Comparison of ENCODE assay signal across 22 cellular contexts in the genomic region with DNA sequence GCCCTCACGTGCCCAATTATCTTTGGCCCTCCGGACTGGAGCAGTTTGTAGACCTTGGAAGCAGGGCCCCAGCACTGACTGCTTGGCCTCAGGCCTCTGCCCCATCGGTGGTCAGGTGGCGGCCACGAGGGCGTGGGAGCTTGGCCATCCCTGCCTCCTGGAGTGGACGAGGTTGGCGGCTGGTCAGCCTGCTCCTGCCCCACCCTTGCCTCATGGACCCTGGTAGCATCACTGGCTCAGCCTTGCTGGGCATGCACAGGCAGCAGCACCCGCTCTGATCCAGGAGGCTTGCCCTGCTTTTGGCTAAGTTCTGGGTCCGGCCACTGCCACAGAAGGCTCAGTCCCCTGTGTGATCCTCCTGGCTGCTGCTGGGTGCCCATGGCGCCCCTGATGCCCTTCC. TPM values are rescaled to one million over a fixed set of nuclear protein-coding genes. Genes with fewer than 3 reads are reported as not detected.
DNase-seq lines count a peak whose midpoint lies in the region; ATAC-seq, FAIRE-seq and TF ChIP-seq lines count a peak whose summit lies in the region.
"Had no signal": no experiment of that assay in that cellular context is flagged by ENCODE, and none has a peak within 500 bp of the region (broad histone marks: within the 10 kb centered on the region; RNA-seq: fewer than 3 reads in every experiment).

No MANE protein-coding gene starts in this region.

- H3K4me2 ChIP-seq in neuronal stem cell (ENCODE audit: insufficient read depth, low read length, poor library complexity, severe bottlenecking), result no peak overlapping the region
- H3K4me2 ChIP-seq: GM23338 had no signal

- H2BK15ac ChIP-seq in neuronal stem cell (ENCODE audit: low read length), result peak overlapping the region; percentile 75

- intact Hi-C loops in kidney (cut with DNase I) (no loop called here), spleen (cut with DNase I; ENCODE audit: low total_unique reads) (no loop called here)

- peak overlapping the region; percentile 53 for H2BK5ac ChIP-seq in neuronal stem cell (ENCODE audit: low read length)

- DNase-seq in kidney (peak; percentile 57), neuronal stem cell (ENCODE audit: low spot score) (no peak), spleen (peak; percentile 68), NCI-H146 (lab: John Stamatoyannopoulos, UW) (no peak)
- DNase-seq in stimulated activated CD4-positive, alpha-beta T cell treated with anti-CD3 and anti-CD28 coated beads, Interleukin-4, amount 100 ng/mL, for 1 hour, result no peak
- DNase-seq: C1 segment of cervical spinal cord; Calu3; CD4-positive, alpha-beta memory T cell; COR-L47; DMS53; DMS79 treated with DMSO at 0.1 percent for 48 hours; GF-D8; HFFc6 had no signal

- ATAC-seq in GM19351 (IDR thresholded peaks at IDR 0.05; ENCODE audit: unreplicated experiment), result no peak
- ATAC-seq: GM23338 had no signal

- H3K23ac ChIP-seq in neuronal stem cell (ENCODE audit: low read depth, low read length, poor library complexity), result peak overlapping the region; percentile 73

- no CpG with 5 or more reads among the region's 11 CpGs for WGBS in neuronal stem cell (ENCODE audit: extremely low coverage in 2 of 2, insufficient read length in 2 of 2, insufficient replicate concordance in 1 of 2), 2 donors
- 92 to 97% (median 93%) methylated on average over 6 to 11 of the region's 11 CpGs for WGBS in spleen, 5 donors

- no peak overlapping the region for H2BK120ac ChIP-seq in neuronal stem cell (ENCODE audit: low read depth, low read length)

- no peak overlapping the region for H4K91ac ChIP-seq in neuronal stem cell (ENCODE audit: low read depth, low read length, poor library complexity)

- H3K27me3 ChIP-seq in neuronal stem cell (ENCODE audit: control insufficient read depth in 3 of 3, insufficient read depth in 3 of 3, low read depth in 1 of 3, low read length in 3 of 3) (peaks cover 0 to 48% (median 0%) of the 10 kb centered on the region in 3 experiments), spleen (replicated peaks in 1 of 7) (peaks cover 0 to 64% (median 0%) of the 10 kb centered on the region in 7 donors)

- H3K9me3 ChIP-seq in kidney (ENCODE audit: control insufficient read depth in 1 of 2, low read length in 2 of 2), result no peaks in the 10 kb centered on the region
- H3K9me3 ChIP-seq in neuronal stem cell (replicated peaks in 1 of 2; ENCODE audit: control insufficient read depth in 2 of 2, insufficient read depth in 1 of 2, low read depth in 1 of 2, low read length in 2 of 2), result no peaks in the 10 kb centered on the region
- H3K9me3 ChIP-seq in spleen, result no peaks in the 10 kb centered on the region
- H3K9me3 ChIP-seq: HAP-1 had no signal

- peak overlapping the region; percentile 46 for H2AK5ac ChIP-seq in neuronal stem cell (ENCODE audit: low read depth, low read length)

- peak overlapping the region; percentile 99 for H3K14ac ChIP-seq in neuronal stem cell (ENCODE audit: low read length)

- H2BK12ac ChIP-seq in neuronal stem cell (ENCODE audit: low read length), result peak overlapping the region; percentile 22

- no peak for TF ChIP-seq POLR2A in spleen (IDR thresholded peaks at IDR 0.05)

- no peak overlapping the region for H3K4ac ChIP-seq in neuronal stem cell (ENCODE audit: low read length)

- TF ChIP-seq CTCF in kidney (IDR thresholded peaks at IDR 0.05; ENCODE audit: borderline replicate concordance, extremely low read depth, insufficient read depth) (no peak), spleen (IDR thresholded peaks at IDR 0.05 in 8 of 11, conservative IDR thresholded peaks at IDR 0.05 in 3 of 11) (no peak)

- H4K8ac ChIP-seq in neuronal stem cell (ENCODE audit: low read depth, low read length), result no peak overlapping the region

- H2AFZ ChIP-seq in neuronal stem cell (ENCODE audit: low read length), result no peak overlapping the region
- H2AFZ ChIP-seq: GM23338 had no signal

- H3K79me1 ChIP-seq in neuronal stem cell (ENCODE audit: low read depth, low read length), result no peaks in the 10 kb centered on the region

- H3K4me1 ChIP-seq in kidney (ENCODE audit: control insufficient read depth in 1 of 2, insufficient read depth in 1 of 2, low read depth in 1 of 2, low read length in 2 of 2) (no peaks in the 10 kb centered on the region), neuronal stem cell (ENCODE audit: control insufficient read depth in 2 of 2, insufficient read depth in 1 of 2, low read depth in 1 of 2, low read length in 2 of 2) (peaks cover 0 to 6% of the 10 kb centered on the region in 2 donors), spleen (no peaks in the 10 kb centered on the region)
- H3K4me1 ChIP-seq: HAP-1 had no signal

- H3K9ac ChIP-seq in kidney (ENCODE audit: low read length in 2 of 2) (no peak overlapping the region), neuronal stem cell (ENCODE audit: low read depth, low read length, poor library complexity) (no peak overlapping the region)

- no peaks in the 10 kb centered on the region for H3K36me3 ChIP-seq in kidney (ENCODE audit: control insufficient read depth in 1 of 2, insufficient read depth in 2 of 2, low read length in 2 of 2)
- H3K36me3 ChIP-seq in neuronal stem cell (replicated peaks in 1 of 2; ENCODE audit: control insufficient read depth in 2 of 2, insufficient read depth in 2 of 2, low read length in 2 of 2), result no peaks in the 10 kb centered on the region
- H3K36me3 ChIP-seq in spleen, result no peaks in the 10 kb centered on the region
- H3K36me3 ChIP-seq: HAP-1 had no signal

- peak overlapping the region; percentile 38 for H3K18ac ChIP-seq in neuronal stem cell (ENCODE audit: low read length)

- H3K4me3 ChIP-seq in kidney (ENCODE audit: low read length in 2 of 2), result no peak overlapping the region
- H3K4me3 ChIP-seq in neuronal stem cell (ENCODE audit: low read length in 2 of 2), result peak overlapping the region in 1 of 2 donors; percentile 17
- H3K4me3 ChIP-seq in spleen, result no peak overlapping the region
- H3K4me3 ChIP-seq: GM23338, HAP-1 had no signal

- no peak for FAIRE-seq in kidney (lab: Jason Lieb, UNC)

- H3K27ac ChIP-seq in kidney (ENCODE audit: low read depth in 2 of 2, low read length in 2 of 2), result no peak overlapping the region
- H3K27ac ChIP-seq in neuronal stem cell (replicated peaks; ENCODE audit: low read length), result no peak overlapping the region
- H3K27ac ChIP-seq in spleen, result no peak overlapping the region

RNA-seq across cellular contexts. Expression of gene KRTAP5-3, which starts 4.1 kb away (rescaled TPM):
- total RNA-seq in kidney (not detected), spleen (not detected)
- polyA plus RNA-seq in kidney (ENCODE audit: insufficient read depth, low read depth, low replicate concordance) (not detected), spleen (not detected)
- not detected for polyA plus RNA-seq in neuronal stem cell (2013, experiment 1 of 2)
- polyA plus RNA-seq in neuronal stem cell (2013, experiment 2 of 2), result not detected
- total RNA-seq: A172; A673; Calu3; CD4-positive, alpha-beta memory T cell; Daoy; G401; GM23338; H4; HFFc6 had no signal
- polyA plus RNA-seq: BJ; CD4-positive, alpha-beta memory T cell; GM23338 had no signal

RNA-seq across cellular contexts. Expression of gene KRTAP5-2, which starts 6.1 kb away (rescaled TPM):
- not detected for total RNA-seq in kidney
- polyA plus RNA-seq in kidney (ENCODE audit: insufficient read depth, low read depth, low replicate concordance), result not detected
- not detected for polyA plus RNA-seq in neuronal stem cell (2013, experiment 1 of 2)
- not detected for polyA plus RNA-seq in neuronal stem cell (2013, experiment 2 of 2)
- not detected for total RNA-seq in spleen
- not detected for polyA plus RNA-seq in spleen
- total RNA-seq: A172; A673; Calu3; CD4-positive, alpha-beta memory T cell; Daoy; G401; GM23338; H4; HFFc6 had no signal
- polyA plus RNA-seq: BJ; CD4-positive, alpha-beta memory T cell; GM23338 had no signal

RNA-seq across cellular contexts. Expression of gene KRTAP5-4, which starts 17.8 kb away (rescaled TPM):
- total RNA-seq in kidney (not detected), spleen (not detected)
- polyA plus RNA-seq in kidney (ENCODE audit: insufficient read depth, low read depth, low replicate concordance) (not detected), spleen (not detected)
- not detected for polyA plus RNA-seq in neuronal stem cell (2013, experiment 1 of 2)
- not detected for polyA plus RNA-seq in neuronal stem cell (2013, experiment 2 of 2)
- total RNA-seq: A172; A673; Calu3; CD4-positive, alpha-beta memory T cell; Daoy; G401; GM23338; H4; HFFc6 had no signal
- polyA plus RNA-seq: BJ; CD4-positive, alpha-beta memory T cell; GM23338 had no signal

RNA-seq across cellular contexts. Expression of gene KRTAP5-1, which starts 19.1 kb away (rescaled TPM):
- total RNA-seq in kidney (not detected), spleen (not detected)
- polyA plus RNA-seq in kidney (ENCODE audit: insufficient read depth, low read depth, low replicate concordance) (not detected), spleen (not detected)
- not detected for polyA plus RNA-seq in neuronal stem cell (2013, experiment 1 of 2)
- not detected for polyA plus RNA-seq in neuronal stem cell (2013, experiment 2 of 2)
- total RNA-seq: A172; A673; Calu3; CD4-positive, alpha-beta memory T cell; Daoy; G401; GM23338; H4; HFFc6 had no signal
- polyA plus RNA-seq: BJ, GM23338 had no signal

RNA-seq across cellular contexts. Expression of gene KRTAP5-5, which starts 25.4 kb away (rescaled TPM):
- total RNA-seq in kidney (not detected), spleen (not detected)
- polyA plus RNA-seq in kidney (ENCODE audit: insufficient read depth, low read depth, low replicate concordance) (not detected), spleen (not detected)
- not detected for polyA plus RNA-seq in neuronal stem cell (2013, experiment 1 of 2)
- not detected for polyA plus RNA-seq in neuronal stem cell (2013, experiment 2 of 2)
- total RNA-seq: A172; A673; Calu3; CD4-positive, alpha-beta memory T cell; Daoy; G401; GM23338; H4; HFFc6 had no signal
- polyA plus RNA-seq: BJ; CD4-positive, alpha-beta memory T cell; GM23338 had no signal

Comparison
In these comparisons a context has a peak if more than half of its experiments do, and no peak if none do; other contexts are left out.
1. DNase-seq: peak in kidney (single experiment) and spleen (single experiment); none in neuronal stem cell (single experiment), stimulated activated CD4-positive, alpha-beta T cell treated with anti-CD3 and anti-CD28 coated beads, Interleukin-4, amount 100 ng/mL, for 1 hour (single experiment) and NCI-H146 (single experiment).